ENCODE assay signal across 2 cellular contexts in the genomic region with DNA sequence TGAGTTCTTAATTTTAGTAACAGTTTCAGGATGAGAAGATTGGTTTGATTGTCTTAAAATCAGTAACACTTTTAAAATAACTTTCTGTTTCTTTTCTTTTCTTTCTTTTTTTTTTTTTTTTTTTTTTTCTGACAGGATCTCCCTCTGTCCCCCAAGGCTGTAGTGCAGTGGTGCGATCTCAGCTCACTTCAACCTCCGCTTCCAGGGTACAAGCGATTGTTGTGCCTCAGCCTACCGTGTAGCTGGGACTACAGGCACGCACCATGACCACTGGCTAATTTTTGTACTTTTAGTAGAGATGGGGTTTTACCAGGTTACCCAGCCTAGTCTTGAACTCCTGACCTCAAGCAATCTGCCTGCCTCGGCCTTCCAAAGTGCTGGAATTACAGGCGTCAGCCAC.
TF ChIP-seq lines count a peak whose summit lies in the region.

No MANE protein-coding gene starts in this region.

TF ChIP-seq in SK-N-SH, 30 proteins besides CTCF, POLR2A, EP300 and RAD21 (continued from another document):
- TF ChIP-seq, protein P1, sequence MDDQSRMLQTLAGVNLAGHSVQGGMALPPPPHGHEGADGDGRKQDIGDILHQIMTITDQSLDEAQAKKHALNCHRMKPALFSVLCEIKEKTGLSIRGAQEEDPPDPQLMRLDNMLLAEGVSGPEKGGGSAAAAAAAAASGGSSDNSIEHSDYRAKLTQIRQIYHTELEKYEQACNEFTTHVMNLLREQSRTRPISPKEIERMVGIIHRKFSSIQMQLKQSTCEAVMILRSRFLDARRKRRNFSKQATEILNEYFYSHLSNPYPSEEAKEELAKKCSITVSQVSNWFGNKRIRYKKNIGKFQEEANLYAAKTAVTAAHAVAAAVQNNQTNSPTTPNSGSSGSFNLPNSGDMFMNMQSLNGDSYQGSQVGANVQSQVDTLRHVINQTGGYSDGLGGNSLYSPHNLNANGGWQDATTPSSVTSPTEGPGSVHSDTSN (IDR thresholded peaks at IDR 0.05): no peak
- TF ChIP-seq, protein P2, sequence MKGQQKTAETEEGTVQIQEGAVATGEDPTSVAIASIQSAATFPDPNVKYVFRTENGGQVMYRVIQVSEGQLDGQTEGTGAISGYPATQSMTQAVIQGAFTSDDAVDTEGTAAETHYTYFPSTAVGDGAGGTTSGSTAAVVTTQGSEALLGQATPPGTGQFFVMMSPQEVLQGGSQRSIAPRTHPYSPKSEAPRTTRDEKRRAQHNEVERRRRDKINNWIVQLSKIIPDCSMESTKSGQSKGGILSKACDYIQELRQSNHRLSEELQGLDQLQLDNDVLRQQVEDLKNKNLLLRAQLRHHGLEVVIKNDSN (IDR thresholded peaks at IDR 0.05; ENCODE audit: borderline replicate concordance, low read depth): no peak
- TF ChIP-seq, protein P3, sequence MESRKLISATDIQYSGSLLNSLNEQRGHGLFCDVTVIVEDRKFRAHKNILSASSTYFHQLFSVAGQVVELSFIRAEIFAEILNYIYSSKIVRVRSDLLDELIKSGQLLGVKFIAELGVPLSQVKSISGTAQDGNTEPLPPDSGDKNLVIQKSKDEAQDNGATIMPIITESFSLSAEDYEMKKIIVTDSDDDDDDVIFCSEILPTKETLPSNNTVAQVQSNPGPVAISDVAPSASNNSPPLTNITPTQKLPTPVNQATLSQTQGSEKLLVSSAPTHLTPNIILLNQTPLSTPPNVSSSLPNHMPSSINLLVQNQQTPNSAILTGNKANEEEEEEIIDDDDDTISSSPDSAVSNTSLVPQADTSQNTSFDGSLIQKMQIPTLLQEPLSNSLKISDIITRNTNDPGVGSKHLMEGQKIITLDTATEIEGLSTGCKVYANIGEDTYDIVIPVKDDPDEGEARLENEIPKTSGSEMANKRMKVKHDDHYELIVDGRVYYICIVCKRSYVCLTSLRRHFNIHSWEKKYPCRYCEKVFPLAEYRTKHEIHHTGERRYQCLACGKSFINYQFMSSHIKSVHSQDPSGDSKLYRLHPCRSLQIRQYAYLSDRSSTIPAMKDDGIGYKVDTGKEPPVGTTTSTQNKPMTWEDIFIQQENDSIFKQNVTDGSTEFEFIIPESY (IDR thresholded peaks at IDR 0.05; ENCODE audit: borderline replicate concordance, low read depth): no peak
- no peak for TF ChIP-seq GABPA (IDR thresholded peaks at IDR 0.05; ENCODE audit: low read depth)
TF ChIP-seq in SK-N-SH: peak in this region for 0.

TF ChIP-seq in SK-N-SH treated with all-trans-retinoic acid at 6 μM for 48 hours, 23 proteins besides CTCF, POLR2A, EP300 and RAD21 (continued from another document):
- TF ChIP-seq, protein P4, sequence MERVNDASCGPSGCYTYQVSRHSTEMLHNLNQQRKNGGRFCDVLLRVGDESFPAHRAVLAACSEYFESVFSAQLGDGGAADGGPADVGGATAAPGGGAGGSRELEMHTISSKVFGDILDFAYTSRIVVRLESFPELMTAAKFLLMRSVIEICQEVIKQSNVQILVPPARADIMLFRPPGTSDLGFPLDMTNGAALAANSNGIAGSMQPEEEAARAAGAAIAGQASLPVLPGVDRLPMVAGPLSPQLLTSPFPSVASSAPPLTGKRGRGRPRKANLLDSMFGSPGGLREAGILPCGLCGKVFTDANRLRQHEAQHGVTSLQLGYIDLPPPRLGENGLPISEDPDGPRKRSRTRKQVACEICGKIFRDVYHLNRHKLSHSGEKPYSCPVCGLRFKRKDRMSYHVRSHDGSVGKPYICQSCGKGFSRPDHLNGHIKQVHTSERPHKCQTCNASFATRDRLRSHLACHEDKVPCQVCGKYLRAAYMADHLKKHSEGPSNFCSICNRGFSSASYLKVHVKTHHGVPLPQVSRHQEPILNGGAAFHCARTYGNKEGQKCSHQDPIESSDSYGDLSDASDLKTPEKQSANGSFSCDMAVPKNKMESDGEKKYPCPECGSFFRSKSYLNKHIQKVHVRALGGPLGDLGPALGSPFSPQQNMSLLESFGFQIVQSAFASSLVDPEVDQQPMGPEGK (CRISPR knock-in tag; IDR thresholded peaks at IDR 0.05; ENCODE audit: borderline replicate concordance): no peak
- TF ChIP-seq ISL1 (CRISPR knock-in tag; IDR thresholded peaks at IDR 0.05): no peak
- no peak for TF ChIP-seq CSDC2 (CRISPR knock-in tag; IDR thresholded peaks at IDR 0.05)
- no peak for TF ChIP-seq BACH2 (CRISPR knock-in tag; IDR thresholded peaks at IDR 0.05; ENCODE audit: borderline replicate concordance)
- TF ChIP-seq, protein P5, sequence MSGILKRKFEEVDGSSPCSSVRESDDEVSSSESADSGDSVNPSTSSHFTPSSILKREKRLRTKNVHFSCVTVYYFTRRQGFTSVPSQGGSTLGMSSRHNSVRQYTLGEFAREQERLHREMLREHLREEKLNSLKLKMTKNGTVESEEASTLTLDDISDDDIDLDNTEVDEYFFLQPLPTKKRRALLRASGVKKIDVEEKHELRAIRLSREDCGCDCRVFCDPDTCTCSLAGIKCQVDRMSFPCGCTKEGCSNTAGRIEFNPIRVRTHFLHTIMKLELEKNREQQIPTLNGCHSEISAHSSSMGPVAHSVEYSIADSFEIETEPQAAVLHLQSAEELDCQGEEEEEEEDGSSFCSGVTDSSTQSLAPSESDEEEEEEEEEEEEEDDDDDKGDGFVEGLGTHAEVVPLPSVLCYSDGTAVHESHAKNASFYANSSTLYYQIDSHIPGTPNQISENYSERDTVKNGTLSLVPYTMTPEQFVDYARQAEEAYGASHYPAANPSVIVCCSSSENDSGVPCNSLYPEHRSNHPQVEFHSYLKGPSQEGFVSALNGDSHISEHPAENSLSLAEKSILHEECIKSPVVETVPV (CRISPR knock-in tag; IDR thresholded peaks at IDR 0.05): no peak
